ENCODE assay signal across 1 cellular context in the genomic region with DNA sequence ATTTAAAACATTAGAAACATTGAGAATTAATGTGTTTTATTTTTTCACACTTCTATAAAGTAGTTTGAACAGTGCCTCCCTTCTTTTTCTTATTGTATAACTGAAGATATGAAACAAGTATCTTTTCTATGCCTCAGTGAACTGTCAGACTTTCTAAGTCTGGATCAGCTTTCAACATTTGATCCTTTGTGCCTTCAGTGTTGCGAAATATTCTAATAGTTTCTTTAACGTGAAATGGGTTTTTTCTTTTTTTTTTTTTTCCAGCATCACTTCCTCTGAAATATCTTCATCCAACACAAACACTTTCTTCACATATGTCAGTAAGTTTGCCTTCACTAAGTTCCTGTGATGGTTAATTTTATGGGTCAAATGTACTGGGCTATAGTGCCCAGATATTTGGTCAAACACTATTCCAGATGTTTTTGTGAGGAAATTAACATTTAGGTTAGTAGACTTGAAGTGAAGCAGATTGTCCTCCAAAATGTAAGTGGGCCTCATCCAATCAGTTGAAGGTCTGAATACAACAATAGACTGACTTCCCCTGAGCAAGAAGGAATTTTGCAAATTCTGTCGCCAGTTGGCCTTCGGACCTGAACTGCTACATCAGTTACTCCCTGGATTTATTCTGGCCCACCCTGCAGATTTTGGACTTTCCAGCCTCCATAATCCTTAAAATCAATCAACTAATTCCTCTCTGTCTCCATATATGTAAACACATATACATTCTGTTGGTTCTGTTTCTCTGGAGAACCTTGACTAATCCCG.
A peak's percentile ranks its signal among the peaks of the same experiment; 100 is the strongest.
TF ChIP-seq lines count a peak whose summit lies in the region.

No MANE protein-coding gene starts in this region.

TF ChIP-seq in HepG2, 621 proteins besides CTCF, POLR2A, EP300 and RAD21:
- TF ChIP-seq REPIN1 (CRISPR knock-in tag; IDR thresholded peaks at IDR 0.05; ENCODE audit: borderline replicate concordance, low read depth) (no peak), HCFC1 (IDR thresholded peaks at IDR 0.05; ENCODE audit: low read depth, low read length) (no peak), CEBPB (IDR thresholded peaks at IDR 0.05; ENCODE audit: borderline replicate concordance, low read depth, low read length) (peak; percentile 91), ZNF501 (CRISPR knock-in tag; IDR thresholded peaks at IDR 0.05) (no peak), SMYD3 (CRISPR knock-in tag; IDR thresholded peaks at IDR 0.05) (no peak), ATM (IDR thresholded peaks at IDR 0.05; ENCODE audit: borderline replicate concordance) (no peak), ZNF138 (CRISPR knock-in tag; IDR thresholded peaks at IDR 0.05; ENCODE audit: low read depth) (no peak), ZNF629 (CRISPR knock-in tag; conservative IDR thresholded peaks at IDR 0.05) (peak; percentile 41; the same call in 1 of the 2 replicates), ZC3H4 (CRISPR knock-in tag; IDR thresholded peaks at IDR 0.05; ENCODE audit: borderline replicate concordance) (no peak), SIX1 (CRISPR knock-in tag; IDR thresholded peaks at IDR 0.05; ENCODE audit: borderline replicate concordance) (0 out of 2 replicates have a peak, but pooled peaks have one; percentile 16), ZNF232 (CRISPR knock-in tag; IDR thresholded peaks at IDR 0.05; ENCODE audit: borderline replicate concordance) (no peak), PAF1 (CRISPR knock-in tag; IDR thresholded peaks at IDR 0.05) (no peak), EHMT2 (IDR thresholded peaks at IDR 0.05; ENCODE audit: borderline replicate concordance, low read depth, low read length) (no peak), CEBPG (CRISPR knock-in tag; IDR thresholded peaks at IDR 0.05) (peak; percentile 73), ZNF564 (CRISPR knock-in tag; IDR thresholded peaks at IDR 0.05) (peak; percentile 95), ZNF3 (CRISPR knock-in tag; IDR thresholded peaks at IDR 0.05) (peak; percentile 84), HNF4A (CRISPR knock-in tag; IDR thresholded peaks at IDR 0.05) (0 out of 2 replicates have a peak, but pooled peaks have one; percentile 12), HNRNPH1 (optimal IDR thresholded peaks at IDR 0.05; ENCODE audit: low read depth, low read length) (no peak)
- TF ChIP-seq, protein P1, sequence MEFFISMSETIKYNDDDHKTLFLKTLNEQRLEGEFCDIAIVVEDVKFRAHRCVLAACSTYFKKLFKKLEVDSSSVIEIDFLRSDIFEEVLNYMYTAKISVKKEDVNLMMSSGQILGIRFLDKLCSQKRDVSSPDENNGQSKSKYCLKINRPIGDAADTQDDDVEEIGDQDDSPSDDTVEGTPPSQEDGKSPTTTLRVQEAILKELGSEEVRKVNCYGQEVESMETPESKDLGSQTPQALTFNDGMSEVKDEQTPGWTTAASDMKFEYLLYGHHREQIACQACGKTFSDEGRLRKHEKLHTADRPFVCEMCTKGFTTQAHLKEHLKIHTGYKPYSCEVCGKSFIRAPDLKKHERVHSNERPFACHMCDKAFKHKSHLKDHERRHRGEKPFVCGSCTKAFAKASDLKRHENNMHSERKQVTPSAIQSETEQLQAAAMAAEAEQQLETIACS (CRISPR knock-in tag; IDR thresholded peaks at IDR 0.05) = no peak
- TF ChIP-seq, protein P2, sequence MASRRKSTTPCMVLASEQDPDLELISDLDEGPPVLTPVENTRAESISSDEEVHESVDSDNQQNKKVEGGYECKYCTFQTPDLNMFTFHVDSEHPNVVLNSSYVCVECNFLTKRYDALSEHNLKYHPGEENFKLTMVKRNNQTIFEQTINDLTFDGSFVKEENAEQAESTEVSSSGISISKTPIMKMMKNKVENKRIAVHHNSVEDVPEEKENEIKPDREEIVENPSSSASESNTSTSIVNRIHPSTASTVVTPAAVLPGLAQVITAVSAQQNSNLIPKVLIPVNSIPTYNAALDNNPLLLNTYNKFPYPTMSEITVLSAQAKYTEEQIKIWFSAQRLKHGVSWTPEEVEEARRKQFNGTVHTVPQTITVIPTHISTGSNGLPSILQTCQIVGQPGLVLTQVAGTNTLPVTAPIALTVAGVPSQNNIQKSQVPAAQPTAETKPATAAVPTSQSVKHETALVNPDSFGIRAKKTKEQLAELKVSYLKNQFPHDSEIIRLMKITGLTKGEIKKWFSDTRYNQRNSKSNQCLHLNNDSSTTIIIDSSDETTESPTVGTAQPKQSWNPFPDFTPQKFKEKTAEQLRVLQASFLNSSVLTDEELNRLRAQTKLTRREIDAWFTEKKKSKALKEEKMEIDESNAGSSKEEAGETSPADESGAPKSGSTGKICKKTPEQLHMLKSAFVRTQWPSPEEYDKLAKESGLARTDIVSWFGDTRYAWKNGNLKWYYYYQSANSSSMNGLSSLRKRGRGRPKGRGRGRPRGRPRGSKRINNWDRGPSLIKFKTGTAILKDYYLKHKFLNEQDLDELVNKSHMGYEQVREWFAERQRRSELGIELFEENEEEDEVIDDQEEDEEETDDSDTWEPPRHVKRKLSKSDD (CRISPR knock-in tag; IDR thresholded peaks at IDR 0.05; ENCODE audit: low read depth) = no peak
- TF ChIP-seq, protein P3, sequence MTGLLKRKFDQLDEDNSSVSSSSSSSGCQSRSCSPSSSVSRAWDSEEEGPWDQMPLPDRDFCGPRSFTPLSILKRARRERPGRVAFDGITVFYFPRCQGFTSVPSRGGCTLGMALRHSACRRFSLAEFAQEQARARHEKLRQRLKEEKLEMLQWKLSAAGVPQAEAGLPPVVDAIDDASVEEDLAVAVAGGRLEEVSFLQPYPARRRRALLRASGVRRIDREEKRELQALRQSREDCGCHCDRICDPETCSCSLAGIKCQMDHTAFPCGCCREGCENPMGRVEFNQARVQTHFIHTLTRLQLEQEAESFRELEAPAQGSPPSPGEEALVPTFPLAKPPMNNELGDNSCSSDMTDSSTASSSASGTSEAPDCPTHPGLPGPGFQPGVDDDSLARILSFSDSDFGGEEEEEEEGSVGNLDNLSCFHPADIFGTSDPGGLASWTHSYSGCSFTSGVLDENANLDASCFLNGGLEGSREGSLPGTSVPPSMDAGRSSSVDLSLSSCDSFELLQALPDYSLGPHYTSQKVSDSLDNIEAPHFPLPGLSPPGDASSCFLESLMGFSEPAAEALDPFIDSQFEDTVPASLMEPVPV (CRISPR knock-in tag; IDR thresholded peaks at IDR 0.05) = no peak
- TF ChIP-seq, protein P4, sequence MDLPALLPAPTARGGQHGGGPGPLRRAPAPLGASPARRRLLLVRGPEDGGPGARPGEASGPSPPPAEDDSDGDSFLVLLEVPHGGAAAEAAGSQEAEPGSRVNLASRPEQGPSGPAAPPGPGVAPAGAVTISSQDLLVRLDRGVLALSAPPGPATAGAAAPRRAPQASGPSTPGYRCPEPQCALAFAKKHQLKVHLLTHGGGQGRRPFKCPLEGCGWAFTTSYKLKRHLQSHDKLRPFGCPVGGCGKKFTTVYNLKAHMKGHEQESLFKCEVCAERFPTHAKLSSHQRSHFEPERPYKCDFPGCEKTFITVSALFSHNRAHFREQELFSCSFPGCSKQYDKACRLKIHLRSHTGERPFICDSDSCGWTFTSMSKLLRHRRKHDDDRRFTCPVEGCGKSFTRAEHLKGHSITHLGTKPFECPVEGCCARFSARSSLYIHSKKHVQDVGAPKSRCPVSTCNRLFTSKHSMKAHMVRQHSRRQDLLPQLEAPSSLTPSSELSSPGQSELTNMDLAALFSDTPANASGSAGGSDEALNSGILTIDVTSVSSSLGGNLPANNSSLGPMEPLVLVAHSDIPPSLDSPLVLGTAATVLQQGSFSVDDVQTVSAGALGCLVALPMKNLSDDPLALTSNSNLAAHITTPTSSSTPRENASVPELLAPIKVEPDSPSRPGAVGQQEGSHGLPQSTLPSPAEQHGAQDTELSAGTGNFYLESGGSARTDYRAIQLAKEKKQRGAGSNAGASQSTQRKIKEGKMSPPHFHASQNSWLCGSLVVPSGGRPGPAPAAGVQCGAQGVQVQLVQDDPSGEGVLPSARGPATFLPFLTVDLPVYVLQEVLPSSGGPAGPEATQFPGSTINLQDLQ (CRISPR knock-in tag; IDR thresholded peaks at IDR 0.05) = no peak
- TF ChIP-seq, protein P5, sequence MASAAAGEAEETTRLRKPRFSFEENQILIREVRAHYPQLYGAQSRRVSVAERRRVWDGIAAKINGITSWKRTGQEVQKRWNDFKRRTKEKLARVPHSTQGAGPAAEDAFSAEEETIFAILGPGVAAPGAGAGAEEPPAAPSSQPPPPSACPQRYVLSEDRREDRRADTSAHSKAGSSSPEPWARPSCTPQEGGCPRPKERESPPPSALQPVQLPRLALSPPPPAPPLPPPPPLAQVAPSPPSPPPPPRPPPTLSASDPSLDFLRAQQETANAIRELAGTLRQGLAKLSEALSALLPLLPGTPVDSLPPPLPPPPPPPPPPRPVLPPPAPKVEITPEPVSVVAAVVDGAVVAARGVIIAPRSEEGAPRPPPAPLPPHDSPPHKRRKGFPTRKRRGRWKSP (CRISPR knock-in tag; IDR thresholded peaks at IDR 0.05) = no peak
- TF ChIP-seq, protein P6, sequence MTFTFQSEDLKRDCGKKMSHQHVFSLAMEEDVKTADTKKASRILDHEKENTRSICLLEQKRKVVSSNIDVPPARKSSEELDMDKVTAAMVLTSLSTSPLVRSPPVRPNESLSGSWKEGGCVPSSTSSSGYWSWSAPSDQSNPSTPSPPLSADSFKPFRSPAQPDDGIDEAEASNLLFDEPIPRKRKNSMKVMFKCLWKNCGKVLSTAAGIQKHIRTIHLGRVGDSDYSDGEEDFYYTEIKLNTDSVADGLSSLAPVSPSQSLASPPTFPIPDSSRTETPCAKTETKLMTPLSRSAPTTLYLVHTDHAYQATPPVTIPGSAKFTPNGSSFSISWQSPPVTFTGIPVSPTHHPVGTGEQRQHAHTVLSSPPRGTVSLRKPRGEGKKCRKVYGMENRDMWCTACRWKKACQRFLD (CRISPR knock-in tag; IDR thresholded peaks at IDR 0.05; ENCODE audit: borderline replicate concordance) = no peak
- TF ChIP-seq, protein P7, sequence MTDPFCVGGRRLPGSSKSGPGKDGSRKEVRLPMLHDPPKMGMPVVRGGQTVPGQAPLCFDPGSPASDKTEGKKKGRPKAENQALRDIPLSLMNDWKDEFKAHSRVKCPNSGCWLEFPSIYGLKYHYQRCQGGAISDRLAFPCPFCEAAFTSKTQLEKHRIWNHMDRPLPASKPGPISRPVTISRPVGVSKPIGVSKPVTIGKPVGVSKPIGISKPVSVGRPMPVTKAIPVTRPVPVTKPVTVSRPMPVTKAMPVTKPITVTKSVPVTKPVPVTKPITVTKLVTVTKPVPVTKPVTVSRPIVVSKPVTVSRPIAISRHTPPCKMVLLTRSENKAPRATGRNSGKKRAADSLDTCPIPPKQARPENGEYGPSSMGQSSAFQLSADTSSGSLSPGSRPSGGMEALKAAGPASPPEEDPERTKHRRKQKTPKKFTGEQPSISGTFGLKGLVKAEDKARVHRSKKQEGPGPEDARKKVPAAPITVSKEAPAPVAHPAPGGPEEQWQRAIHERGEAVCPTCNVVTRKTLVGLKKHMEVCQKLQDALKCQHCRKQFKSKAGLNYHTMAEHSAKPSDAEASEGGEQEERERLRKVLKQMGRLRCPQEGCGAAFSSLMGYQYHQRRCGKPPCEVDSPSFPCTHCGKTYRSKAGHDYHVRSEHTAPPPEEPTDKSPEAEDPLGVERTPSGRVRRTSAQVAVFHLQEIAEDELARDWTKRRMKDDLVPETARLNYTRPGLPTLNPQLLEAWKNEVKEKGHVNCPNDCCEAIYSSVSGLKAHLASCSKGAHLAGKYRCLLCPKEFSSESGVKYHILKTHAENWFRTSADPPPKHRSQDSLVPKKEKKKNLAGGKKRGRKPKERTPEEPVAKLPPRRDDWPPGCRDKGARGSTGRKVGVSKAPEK (CRISPR knock-in tag; IDR thresholded peaks at IDR 0.05; ENCODE audit: borderline replicate concordance) = no peak
- TF ChIP-seq, protein P8, sequence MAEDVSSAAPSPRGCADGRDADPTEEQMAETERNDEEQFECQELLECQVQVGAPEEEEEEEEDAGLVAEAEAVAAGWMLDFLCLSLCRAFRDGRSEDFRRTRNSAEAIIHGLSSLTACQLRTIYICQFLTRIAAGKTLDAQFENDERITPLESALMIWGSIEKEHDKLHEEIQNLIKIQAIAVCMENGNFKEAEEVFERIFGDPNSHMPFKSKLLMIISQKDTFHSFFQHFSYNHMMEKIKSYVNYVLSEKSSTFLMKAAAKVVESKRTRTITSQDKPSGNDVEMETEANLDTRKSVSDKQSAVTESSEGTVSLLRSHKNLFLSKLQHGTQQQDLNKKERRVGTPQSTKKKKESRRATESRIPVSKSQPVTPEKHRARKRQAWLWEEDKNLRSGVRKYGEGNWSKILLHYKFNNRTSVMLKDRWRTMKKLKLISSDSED (CRISPR knock-in tag; IDR thresholded peaks at IDR 0.05) = no peak
TF ChIP-seq in HepG2: peak in this region for 7.
